ENCODE assay signal across 8 cellular contexts in genomic region chr19:46850228-46851203, GRCh38. TPM values are rescaled to one million over a fixed set of nuclear protein-coding genes. Genes with fewer than 3 reads are reported as not detected.
DNase-seq lines count a peak whose midpoint lies in the region; ATAC-seq and TF ChIP-seq lines count a peak whose summit lies in the region.

Gene AP2S1, minus strand, starts transcription at chr19:46850846. Its CDS starts 80 bp downstream, at chr19:46850766.

- H3K27me3 ChIP-seq in ovary (no peaks in the 10 kb centered on the region), thyroid gland (no peaks in the 10 kb centered on the region)

- H3K9me3 ChIP-seq in ovary (no peaks in the 10 kb centered on the region), thyroid gland (no peaks in the 10 kb centered on the region)

- peak; percentile 97 for DNase-seq in GM12864 (ENCODE audit: low read depth)
- peak; percentile 97 to 99 (median 99) for DNase-seq in NCI-H1417 (lab: John Stamatoyannopoulos, UW)
- peak; percentile 97 for DNase-seq in SW 1271 (lab: John Stamatoyannopoulos, UW)
- peak; percentile 87 for DNase-seq in activated naive CD8-positive, alpha-beta T cell treated with anti-CD3 and anti-CD28 coated beads, Interleukin-2, amount 50 U/mL, for 16 hours (ENCODE audit: low read depth, low spot score)
- peak; percentile 94 for DNase-seq in Right ventricle myocardium inferior (ENCODE audit: missing footprints)
- peak; percentile 94 to 98 (median 95) for DNase-seq in ovary
- DNase-seq in thyroid gland, result peak; percentile 95

- intact Hi-C loops in Right ventricle myocardium inferior (cut with DNase I) (no loop called here), ovary (cut with DNase I) (loop anchor here in 2 of 4 donors (10.0 kb wide), 1 partner anchor 264 kb away; the partner anchor contains the start of gene ZC3H4 (in 2 of the 2)), thyroid gland (cut with DNase I) (loop anchor here (5.0 to 10.0 kb wide), 2 partner anchors 272 to 404 kb away; partner anchors contain the start of gene CCDC9)

- no peak for TF ChIP-seq EP300 in ovary (IDR thresholded peaks at IDR 0.05)

- peak; percentile 93 for ATAC-seq in HG02759 (IDR thresholded peaks at IDR 0.05; ENCODE audit: unreplicated experiment)
- peak; percentile 95 for ATAC-seq in Right ventricle myocardium inferior

- TF ChIP-seq POLR2A in ovary (IDR thresholded peaks at IDR 0.05), result peak; percentile 62
- peak in 1 of 2 donors; percentile 74 for TF ChIP-seq POLR2A in thyroid gland (IDR thresholded peaks at IDR 0.05)

- H3K36me3 ChIP-seq in ovary, result no peaks in the 10 kb centered on the region
- no peaks in the 10 kb centered on the region for H3K36me3 ChIP-seq in thyroid gland

- H3K27ac ChIP-seq in ovary (peak within 1 kb of the TSS in 1 of 2 donors; percentile 63), thyroid gland (peak within 1 kb of the TSS; percentile 38 to 74 (median 59))

- TF ChIP-seq CTCF in GM12864 (IDR thresholded peaks at IDR 0.05; ENCODE audit: low read depth, low read length, missing control alignments) (no peak), ovary (IDR thresholded peaks at IDR 0.05) (peak in 1 of 3 donors; percentile 1), thyroid gland (IDR thresholded peaks at IDR 0.05) (no peak)

- 0 to 1% (median 1%) methylated on average over 53 of the region's 53 CpGs for WGBS in ovary, 3 donors
- WGBS in thyroid gland, 2 donors, result 0% methylated on average over 35 to 39 of the region's 53 CpGs

- H3K4me3 ChIP-seq in GM12864 (ENCODE audit: low read depth, low read length) (peak within 1 kb of the TSS; percentile 75), ovary (peak within 1 kb of the TSS; percentile 96), thyroid gland (replicated peaks in 1 of 3) (peak within 1 kb of the TSS; percentile 59 to 85 (median 82))

- peaks cover 7% of the 10 kb centered on the region for H3K4me1 ChIP-seq in ovary (ENCODE audit: insufficient read depth)
- peaks cover 8 to 16% of the 10 kb centered on the region in 2 donors for H3K4me1 ChIP-seq in thyroid gland

RNA-seq across cellular contexts. Expression of gene AP2S1, which starts in this region (rescaled TPM):
- total RNA-seq in Right ventricle myocardium inferior, result 94.7 TPM
- 10 to 100 TPM; 39.9 to 86.3 (median 57.0) TPM for total RNA-seq in ovary
- polyA plus RNA-seq in ovary, result 10 to 100 TPM; 57.0 to 78.2 TPM
- total RNA-seq in thyroid gland, result 10 to 100 TPM; 29.8 to 98.4 (median 64.1) TPM
